Comparison of ENCODE assay signal across 8 cellular contexts in the genomic region with DNA sequence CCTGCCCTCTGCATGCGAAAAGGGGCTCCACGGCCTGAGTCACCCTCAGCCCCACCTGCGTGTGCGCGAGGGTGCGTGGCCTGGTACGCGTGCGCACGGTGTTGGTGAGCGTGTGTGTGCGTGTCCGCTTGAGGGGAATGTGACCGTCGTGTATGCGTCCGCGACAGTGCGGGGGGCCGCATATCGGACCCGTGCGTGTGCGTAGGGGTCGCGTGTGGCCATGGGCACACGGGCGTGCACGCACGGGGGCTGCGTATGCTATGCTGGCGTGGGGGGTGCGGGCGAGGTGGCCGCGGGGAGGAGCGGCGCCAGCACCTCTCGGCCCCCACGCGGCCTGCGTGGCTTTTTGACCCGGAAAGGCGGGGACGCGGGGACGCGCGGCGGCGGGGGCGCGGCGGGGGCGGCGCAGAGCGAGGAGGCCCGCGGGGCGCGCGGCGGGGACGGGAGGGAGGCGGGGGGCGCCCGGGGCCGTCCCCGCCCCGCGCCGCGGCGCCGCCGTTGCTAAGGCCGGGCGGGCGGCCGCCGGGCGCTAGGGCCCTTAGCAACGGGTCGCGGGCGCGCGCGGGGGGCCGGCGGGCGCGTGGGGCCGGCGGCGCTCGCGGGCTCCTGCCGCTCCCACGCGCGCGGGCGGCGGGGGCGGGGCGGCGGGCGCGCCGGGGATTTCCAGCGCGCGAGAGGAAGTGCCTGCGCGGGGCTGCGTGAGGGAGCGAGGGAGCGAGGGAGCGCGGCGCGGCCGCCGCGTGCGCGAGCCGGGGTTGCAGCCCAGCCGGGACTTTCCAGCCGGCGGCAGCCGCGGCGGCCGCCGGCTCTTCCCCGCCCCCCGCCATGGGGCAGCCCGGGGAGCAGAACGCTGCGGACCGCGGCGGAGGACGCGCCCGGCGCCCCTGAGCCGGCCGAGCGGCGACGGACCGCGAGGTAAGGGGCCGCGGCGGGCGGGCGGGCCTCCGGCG. TPM values are rescaled to one million over a fixed set of nuclear protein-coding genes. Genes with fewer than 3 reads are reported as not detected.
DNase-seq lines count a peak whose midpoint lies in the region; ATAC-seq and TF ChIP-seq lines count a peak whose summit lies in the region.

A gene with protein sequence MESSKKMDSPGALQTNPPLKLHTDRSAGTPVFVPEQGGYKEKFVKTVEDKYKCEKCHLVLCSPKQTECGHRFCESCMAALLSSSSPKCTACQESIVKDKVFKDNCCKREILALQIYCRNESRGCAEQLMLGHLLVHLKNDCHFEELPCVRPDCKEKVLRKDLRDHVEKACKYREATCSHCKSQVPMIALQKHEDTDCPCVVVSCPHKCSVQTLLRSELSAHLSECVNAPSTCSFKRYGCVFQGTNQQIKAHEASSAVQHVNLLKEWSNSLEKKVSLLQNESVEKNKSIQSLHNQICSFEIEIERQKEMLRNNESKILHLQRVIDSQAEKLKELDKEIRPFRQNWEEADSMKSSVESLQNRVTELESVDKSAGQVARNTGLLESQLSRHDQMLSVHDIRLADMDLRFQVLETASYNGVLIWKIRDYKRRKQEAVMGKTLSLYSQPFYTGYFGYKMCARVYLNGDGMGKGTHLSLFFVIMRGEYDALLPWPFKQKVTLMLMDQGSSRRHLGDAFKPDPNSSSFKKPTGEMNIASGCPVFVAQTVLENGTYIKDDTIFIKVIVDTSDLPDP (plus strand): TSS at position 689 of the 950 bp plus-strand sequence. CDS start 92,753 bp downstream, outside the sequence.

- H3K4me1 ChIP-seq in ACC112 (ENCODE audit: control insufficient read depth, insufficient read depth, low read length, unreplicated experiment) (peaks cover 36% of the 10 kb centered on the region), RWPE2 (ENCODE audit: insufficient read depth, poor library complexity, severe bottlenecking) (peaks cover 16% of the 10 kb centered on the region), foreskin keratinocyte (peaks cover 13% of the 10 kb centered on the region), neutrophil (ENCODE audit: control insufficient read depth in 1 of 2, insufficient read depth in 1 of 2, low read depth in 1 of 2, low read length in 1 of 2) (peaks cover 34 to 40% of the 10 kb centered on the region in 2 experiments)

- no peak for TF ChIP-seq CTCF in RWPE2 (IDR thresholded peaks at IDR 0.05; ENCODE audit: poor library complexity, severe bottlenecking)
- TF ChIP-seq CTCF in foreskin keratinocyte (conservative IDR thresholded peaks at IDR 0.05): no peak
- TF ChIP-seq CTCF in neutrophil (IDR thresholded peaks at IDR 0.05): no peak

- H3K36me3 ChIP-seq in ACC112 (ENCODE audit: insufficient read depth, low read length): no peaks in the 10 kb centered on the region
- no peaks in the 10 kb centered on the region for H3K36me3 ChIP-seq in RWPE2 (ENCODE audit: low read depth)
- H3K36me3 ChIP-seq in neutrophil: no peaks in the 10 kb centered on the region

- peak within 1 kb of the TSS; percentile 75 for H3K27ac ChIP-seq in ACC112 (ENCODE audit: low read depth, low read length)
- H3K27ac ChIP-seq in RWPE2 (ENCODE audit: poor library complexity, severe bottlenecking): peak within 1 kb of the TSS; percentile 56
- H3K27ac ChIP-seq in foreskin keratinocyte: peak within 1 kb of the TSS; percentile 92
- H3K27ac ChIP-seq in neutrophil: peak within 1 kb of the TSS; percentile 87
- peak within 1 kb of the TSS; percentile 58 for H3K27ac ChIP-seq in substantia nigra (ENCODE audit: low read depth, low read length, poor library complexity, severe bottlenecking)

- H3K4me3 ChIP-seq in ACC112 (ENCODE audit: low read depth, low read length) (peak within 1 kb of the TSS; percentile 99), RWPE2 (ENCODE audit: severe bottlenecking) (peak within 1 kb of the TSS; percentile 98), neutrophil (ENCODE audit: low read depth in 1 of 2, low read length in 1 of 2) (peak within 1 kb of the TSS; percentile 64 to 91)

- H2AFZ ChIP-seq in ACC112 (ENCODE audit: low read length, unreplicated experiment): peak within 1 kb of the TSS; percentile 89

- H3K27me3 ChIP-seq in ACC112 (ENCODE audit: insufficient read depth, low read length) (no peaks in the 10 kb centered on the region), RWPE2 (ENCODE audit: insufficient read depth, poor library complexity, severe bottlenecking) (no peaks in the 10 kb centered on the region), foreskin keratinocyte (no peaks in the 10 kb centered on the region), neutrophil (no peaks in the 10 kb centered on the region)

- H3K79me2 ChIP-seq in ACC112 (ENCODE audit: control insufficient read depth, insufficient read depth, low read length, unreplicated experiment): peaks cover 41% of the 10 kb centered on the region

- H3K9me3 ChIP-seq in RWPE2 (ENCODE audit: severe bottlenecking): no peaks in the 10 kb centered on the region
- H3K9me3 ChIP-seq in neutrophil: no peaks in the 10 kb centered on the region

- ATAC-seq in GM18861 (IDR thresholded peaks at IDR 0.05; ENCODE audit: unreplicated experiment): peak; percentile 41
- peak; percentile 52 for ATAC-seq in HG03159 (IDR thresholded peaks at IDR 0.05; ENCODE audit: unreplicated experiment)
- peak; percentile 40 for ATAC-seq in RWPE2 (ENCODE audit: low read depth)
- peak; percentile 66 for ATAC-seq in foreskin keratinocyte

- DNase-seq in RWPE2 (ENCODE audit: low spot score) (no peak), foreskin keratinocyte (no peak), substantia nigra (lab: John Stamatoyannopoulos, UW) (peak in 39 of 49 donors; percentile 21 to 86 (median 53))
- peak; percentile 44 to 82 (median 62) for DNase-seq in activated naive CD4-positive, alpha-beta T cell (lab: John Stamatoyannopoulos, UW)

RNA-seq across cellular contexts. Expression of the gene that starts here (rescaled TPM):
- 19.9 and 20.4 TPM in 2 replicates for total RNA-seq in foreskin keratinocyte
- 9.2 and 10.1 TPM in 2 replicates for polyA plus RNA-seq in foreskin keratinocyte

Comparison
In these comparisons a context has a peak if more than half of its experiments do, and no peak if none do; other contexts are left out.
1. DNase-seq: peak in activated naive CD4-positive, alpha-beta T cell (4 of 4) and substantia nigra (39 of 49); none in RWPE2 (single experiment) and foreskin keratinocyte (0 of 2).
2. Peak in every context shown above with its lines, with median percentiles within 50 percentile points of each other: H3K27ac ChIP-seq, H3K4me3 ChIP-seq and ATAC-seq.